In the genomic region with DNA sequence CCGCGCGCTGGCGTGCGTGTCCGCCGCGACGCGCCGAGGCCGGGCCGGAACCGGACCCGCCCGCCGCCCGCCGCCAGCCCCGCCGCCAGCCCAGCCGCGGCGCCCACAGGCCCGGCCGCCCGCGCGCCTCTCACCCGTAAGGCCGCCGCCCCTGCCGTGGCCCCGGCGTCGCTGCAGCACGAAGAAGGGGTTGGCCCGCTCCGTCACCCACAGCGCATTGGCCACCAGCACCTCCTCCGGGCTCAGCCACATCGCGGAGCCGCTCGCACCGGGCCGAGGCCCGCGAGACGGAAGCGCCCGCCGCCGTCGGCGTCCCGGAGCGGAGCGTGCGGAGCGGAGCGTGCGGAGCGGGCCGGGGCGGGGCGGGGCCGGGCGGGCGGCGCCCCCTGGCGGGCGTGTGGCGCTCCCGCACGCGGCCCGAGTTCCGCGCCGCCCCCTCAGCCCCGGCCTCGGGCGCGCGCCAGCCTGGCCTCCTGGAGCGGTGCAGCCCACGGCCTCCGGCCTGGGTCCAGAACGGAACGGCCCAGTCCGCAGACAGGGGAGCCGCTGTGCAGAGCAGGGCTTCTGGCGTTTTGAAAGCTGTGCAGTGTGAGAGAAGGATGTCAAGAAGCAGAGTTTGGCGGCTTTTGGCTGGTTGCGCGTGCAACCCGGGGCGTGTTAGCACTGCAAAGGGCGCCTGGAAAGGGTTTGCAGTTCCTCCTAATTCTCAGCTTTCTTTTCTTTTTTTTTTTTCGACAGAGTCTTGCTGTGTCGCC, we compare ENCODE assay signal across 1 cellular context.
TF ChIP-seq lines count a peak whose summit lies in the region.

TSS of gene TBC1D9B (minus strand) at position 328 of the 755 bp plus-strand sequence. CDS start at position 252, 76 bp downstream.

TF ChIP-seq in HEK293, 187 proteins besides CTCF, POLR2A, EP300 and RAD21 (continued from another document):
- TF ChIP-seq PBX3 (CRISPR knock-in tag; IDR thresholded peaks at IDR 0.05) (0 out of 2 replicates have a peak, but pooled peaks have one; percentile 41), ZBTB48 (tag by site-specific recombination; IDR thresholded peaks at IDR 0.05) (no peak), ZBTB8A (tag by site-specific recombination; IDR thresholded peaks at IDR 0.05) (peak; percentile 82), ZNF223 (tag by site-specific recombination; IDR thresholded peaks at IDR 0.05) (no peak)
